12 cellular contexts compared by ENCODE assay signal in the genomic region with DNA sequence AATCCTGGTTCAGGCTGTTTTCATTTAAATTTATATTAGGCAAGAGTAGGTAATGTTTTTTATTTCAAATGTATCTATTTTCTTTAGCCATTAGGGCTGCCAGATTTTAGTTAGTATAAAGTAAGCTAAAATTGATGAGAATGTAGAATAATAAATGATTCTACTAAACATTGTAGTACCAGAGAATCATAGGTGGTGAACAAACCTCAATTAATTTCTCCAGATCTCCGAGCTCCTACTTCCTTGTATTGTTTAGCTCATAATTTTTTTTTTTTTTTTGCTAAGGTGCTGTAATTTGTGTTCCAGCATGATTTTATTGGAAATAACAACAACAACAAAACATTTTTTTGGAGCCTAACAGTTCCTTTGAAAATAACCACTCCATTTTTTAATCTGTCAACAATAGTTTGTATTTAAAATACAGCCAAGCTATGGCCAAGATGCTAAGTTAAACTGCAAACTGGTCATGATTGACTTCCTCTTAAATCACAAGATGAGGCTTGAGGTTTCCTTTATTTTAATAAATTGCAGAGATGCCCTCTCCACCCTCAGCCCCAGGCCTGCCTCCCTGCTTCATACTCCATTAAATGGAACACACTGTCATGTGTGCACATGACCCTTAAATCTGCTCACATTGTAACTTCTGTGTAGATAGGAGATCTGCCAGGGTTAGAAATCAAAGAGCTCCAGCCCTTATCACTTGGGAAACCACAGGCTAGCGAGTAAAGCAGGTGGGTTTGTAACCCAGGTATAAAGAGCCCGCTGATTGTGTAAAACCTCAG. TPM values are rescaled to one million over a fixed set of nuclear protein-coding genes. Genes with fewer than 3 reads are reported as not detected.
DNase-seq lines count a peak whose midpoint lies in the region; ATAC-seq, FAIRE-seq and TF ChIP-seq lines count a peak whose summit lies in the region.
"Had no signal": no experiment of that assay in that cellular context is flagged by ENCODE, and none has a peak within 500 bp of the region (broad histone marks: within the 10 kb centered on the region; RNA-seq: fewer than 3 reads in every experiment).

No MANE protein-coding gene starts in this region.

- 60 to 73% (median 71%) methylated on average over 3 of the region's 3 CpGs for WGBS in ovary, 3 donors

- H3K27me3 ChIP-seq in OCI-LY1 (ENCODE audit: insufficient read depth, low read length) (no peaks in the 10 kb centered on the region), ovary (no peaks in the 10 kb centered on the region)

- H3K9me3 ChIP-seq in OCI-LY1 (ENCODE audit: low read length) (no peaks in the 10 kb centered on the region), ovary (no peaks in the 10 kb centered on the region)
- H3K9me3 ChIP-seq: psoas muscle had no signal

- 0 out of 2 replicates have a peak overlapping the region, but pooled peaks have one; percentile 3 for H3K4me2 ChIP-seq in OCI-LY1 (ENCODE audit: low read length)

- H3K9ac ChIP-seq in OCI-LY1 (ENCODE audit: low read length), result no peak overlapping the region

- H3K4me1 ChIP-seq in OCI-LY1 (ENCODE audit: insufficient read depth, low read length, severe bottlenecking), result peaks cover 13% of the 10 kb centered on the region
- H3K4me1 ChIP-seq in ovary (ENCODE audit: insufficient read depth), result no peaks in the 10 kb centered on the region

- DNase-seq in GM18507 (ENCODE audit: extremely low spot score, insufficient read length, low read depth) (no peak), left ventricle myocardium superior (no peak), HFFc6 (no peak), ovary (no peak), DMS79 treated with DMSO at 0.1 percent for 48 hours (lab: John Stamatoyannopoulos, UW) (no peak)
- DNase-seq: activated T-cell treated with anti-CD3 and anti-CD28 coated beads, Interleukin-2, amount 50 U/mL, for 4 hours; DMS153; psoas muscle had no signal

- H3K9me2 ChIP-seq in OCI-LY1 (ENCODE audit: low read depth, low read length), result no peaks in the 10 kb centered on the region

- FAIRE-seq in GM18507 (lab: Jason Lieb, UNC), result peak; percentile 81

- no peak for TF ChIP-seq POLR2A in ovary (IDR thresholded peaks at IDR 0.05)

- H3K4me3 ChIP-seq in OCI-LY1 (ENCODE audit: low read depth, low read length, poor library complexity, severe bottlenecking), result no peak overlapping the region
- H3K4me3 ChIP-seq in skin epidermis, result no peak overlapping the region
- no peak overlapping the region for H3K4me3 ChIP-seq in ovary
- H3K4me3 ChIP-seq: psoas muscle had no signal

- H3K36me3 ChIP-seq in OCI-LY1 (ENCODE audit: insufficient read depth, low read length) (no peaks in the 10 kb centered on the region; the same call in 1 of the 2 replicates), ovary (no peaks in the 10 kb centered on the region)

- peaks cover 5% of the 10 kb centered on the region; the same call in 1 of the 2 replicates for H3K9me3 Mint-ChIP-seq in HFFc6
- H3K9me3 Mint-ChIP-seq: activated T-cell treated with anti-CD3 and anti-CD28 coated beads, Interleukin-2, amount 50 U/mL, for 4 hours had no signal

- H3K4me1 Mint-ChIP-seq in HFFc6 (ENCODE audit: low read depth), result no peaks in the 10 kb centered on the region

- no peak overlapping the region for H3K27ac Mint-ChIP-seq in HFFc6

- H3F3A ChIP-seq in OCI-LY1 (ENCODE audit: insufficient read depth, low read length), result no peaks in the 10 kb centered on the region

- H3K36me3 Mint-ChIP-seq in HFFc6 (ENCODE audit: low read depth), result no peaks in the 10 kb centered on the region

- TF ChIP-seq EP300 in ovary (IDR thresholded peaks at IDR 0.05), result no peak

- TF ChIP-seq CTCF in OCI-LY1 (IDR thresholded peaks at IDR 0.05; ENCODE audit: low read length) (no peak), HFFc6 (IDR thresholded peaks at IDR 0.05) (no peak), ovary (IDR thresholded peaks at IDR 0.05) (no peak)

- no peaks in the 10 kb centered on the region for H3K27me3 Mint-ChIP-seq in HFFc6 (ENCODE audit: insufficient read depth)

- H4K20me1 ChIP-seq in OCI-LY1 (ENCODE audit: insufficient read depth, low read length), result no peaks in the 10 kb centered on the region

- no peak overlapping the region for H3K4me3 Mint-ChIP-seq in HFFc6
- H3K4me3 Mint-ChIP-seq: activated T-cell treated with anti-CD3 and anti-CD28 coated beads, Interleukin-2, amount 50 U/mL, for 4 hours had no signal

- H3K27ac ChIP-seq in OCI-LY1 (ENCODE audit: low read depth, low read length, poor library complexity, severe bottlenecking), result no peak overlapping the region
- H3K27ac ChIP-seq in skin epidermis, result peak overlapping the region in 14 of 21 experiments; percentile 2 to 60 (median 28)
- no peak overlapping the region for H3K27ac ChIP-seq in ovary
- H3K27ac ChIP-seq: psoas muscle had no signal

- intact Hi-C loops in left ventricle myocardium superior (cut with micrococcal nuclease) (no loop called here), ovary (cut with DNase I) (no loop called here)

- peak; percentile 38 for ATAC-seq in left ventricle myocardium superior
- no peak for ATAC-seq in GM21390 (IDR thresholded peaks at IDR 0.05; ENCODE audit: unreplicated experiment)
- ATAC-seq: Panc1 had no signal

- no peaks in the 10 kb centered on the region for H3K79me2 ChIP-seq in OCI-LY1 (ENCODE audit: insufficient read depth, low read length)

- no peak overlapping the region for H2AFZ ChIP-seq in OCI-LY1 (ENCODE audit: low read length)

RNA-seq across cellular contexts. Expression of a gene that starts 20.6 kb away (rescaled TPM):
- 50.4 TPM for total RNA-seq in left ventricle myocardium superior
- total RNA-seq in HFFc6 (2021; fragmentation: NEBNext Ultra II Directional; extraction: Animal tissue kit (Norgen Biotek cat#: 25700)), result 10 to 100 TPM in 2 of 6 experiments, 1 to 10 TPM in 4; 6.8 to 11.9 (median 9.2) TPM
- total RNA-seq in ovary, result 10 to 100 TPM; 25.3 to 35.0 (median 29.3) TPM
- 10 to 100 TPM; 24.7 to 29.7 TPM for polyA plus RNA-seq in ovary

Comparison
In these comparisons a context has a peak if more than half of its experiments do, and no peak if none do; other contexts are left out.
1. H3K27ac ChIP-seq: peak in skin epidermis (14 of 21); none in OCI-LY1 (single experiment) and ovary (0 of 2).